ENCODE assay signal across 8 cellular contexts in genomic region chr14:59274991-59275391, GRCh38.
A peak's percentile ranks its signal among the peaks of the same experiment; 100 is the strongest.
DNase-seq lines count a peak whose midpoint lies in the region; ATAC-seq and TF ChIP-seq lines count a peak whose summit lies in the region.

No MANE protein-coding gene starts in this region.

- H3K9me3 ChIP-seq in SJCRH30 (replicated peaks) (no peaks in the 10 kb centered on the region), right atrium auricular region (no peaks in the 10 kb centered on the region)

- H3K9me3 Mint-ChIP-seq in activated CD8-positive, alpha-beta memory T cell treated with anti-CD3 and anti-CD28 coated beads, Interleukin-2, amount 10 ng/mL, durations not matched to agents 7 days and 5 days (ENCODE audit: low read depth), result no peaks in the 10 kb centered on the region
- peaks cover 3% of the 10 kb centered on the region for H3K9me3 Mint-ChIP-seq in progenitor cell of endocrine pancreas (ENCODE audit: low read depth)

- CTCF ChIA-PET in activated CD8-positive, alpha-beta memory T cell treated with anti-CD3 and anti-CD28 coated beads, Interleukin-2, amount 10 ng/mL, durations not matched to agents 7 days and 5 days (lab: Charles Lee), result interaction anchor here (2.2 kb wide), 1 partner anchor 9 kb away, joined by 5 read pairs; no protein-coding TSS in a partner anchor

- H3K27ac Mint-ChIP-seq in activated CD8-positive, alpha-beta memory T cell treated with anti-CD3 and anti-CD28 coated beads, Interleukin-2, amount 10 ng/mL, durations not matched to agents 7 days and 5 days, result peak overlapping the region; percentile 69
- H3K27ac Mint-ChIP-seq in progenitor cell of endocrine pancreas, result no peak overlapping the region

- peaks cover 35% of the 10 kb centered on the region for H3K4me1 Mint-ChIP-seq in activated CD8-positive, alpha-beta memory T cell treated with anti-CD3 and anti-CD28 coated beads, Interleukin-2, amount 10 ng/mL, durations not matched to agents 7 days and 5 days
- no peaks in the 10 kb centered on the region for H3K4me1 Mint-ChIP-seq in progenitor cell of endocrine pancreas (ENCODE audit: low read depth)

- no peak for ATAC-seq in activated CD8-positive, alpha-beta memory T cell treated with anti-CD3 and anti-CD28 coated beads, Interleukin-2, amount 10 ng/mL, durations not matched to agents 7 days and 5 days
- peak; percentile 40 for ATAC-seq in HG03064 (IDR thresholded peaks at IDR 0.05; ENCODE audit: low read depth, unreplicated experiment)

- peaks cover 39% of the 10 kb centered on the region for H3K4me1 ChIP-seq in SJCRH30
- H3K4me1 ChIP-seq in right atrium auricular region, result peaks cover 0 to 59% of the 10 kb centered on the region in 2 donors

- peaks cover 8% of the 10 kb centered on the region for H3K36me3 Mint-ChIP-seq in activated CD8-positive, alpha-beta memory T cell treated with anti-CD3 and anti-CD28 coated beads, Interleukin-2, amount 10 ng/mL, durations not matched to agents 7 days and 5 days
- peaks cover 6% of the 10 kb centered on the region for H3K36me3 Mint-ChIP-seq in progenitor cell of endocrine pancreas (ENCODE audit: insufficient read depth)

- H3K4me3 ChIP-seq in SJCRH30 (no peak overlapping the region), right atrium auricular region (no peak overlapping the region)

- H3K27ac ChIP-seq in SJCRH30 (peak overlapping the region; percentile 41), right atrium auricular region (peak overlapping the region; percentile 55 to 62)

- no peak for DNase-seq in activated CD8-positive, alpha-beta memory T cell treated with anti-CD3 and anti-CD28 coated beads, Interleukin-2, amount 10 ng/mL, durations not matched to agents 7 days and 5 days
- no peak for DNase-seq in activated CD8-positive, alpha-beta memory T cell treated with anti-CD3 and anti-CD28 coated beads, Interleukin-2, amount 50 U/mL, for 4 hours
- no peak for DNase-seq in SJCRH30
- no peak for DNase-seq in right atrium auricular region (ENCODE audit: low spot score)
- DNase-seq in mucosa of gallbladder (ENCODE audit: low spot score), result no peak
- no peak for DNase-seq in activated CD8-positive, alpha-beta memory T cell treated with anti-CD3 and anti-CD28 coated beads for 24 hours
- no peak for DNase-seq in progenitor cell of endocrine pancreas (ENCODE audit: low spot score, unreplicated experiment)

- H3K27me3 ChIP-seq in SJCRH30, result no peaks in the 10 kb centered on the region
- no peaks in the 10 kb centered on the region for H3K27me3 ChIP-seq in right atrium auricular region

- H3K4me3 Mint-ChIP-seq in activated CD8-positive, alpha-beta memory T cell treated with anti-CD3 and anti-CD28 coated beads, Interleukin-2, amount 10 ng/mL, durations not matched to agents 7 days and 5 days, result no peak overlapping the region
- no peak overlapping the region for H3K4me3 Mint-ChIP-seq in progenitor cell of endocrine pancreas (ENCODE audit: low read depth)

- H3K27me3 Mint-ChIP-seq in activated CD8-positive, alpha-beta memory T cell treated with anti-CD3 and anti-CD28 coated beads, Interleukin-2, amount 10 ng/mL, durations not matched to agents 7 days and 5 days, result no peaks in the 10 kb centered on the region
- H3K27me3 Mint-ChIP-seq in progenitor cell of endocrine pancreas, result no peaks in the 10 kb centered on the region

- TF ChIP-seq CTCF in right atrium auricular region (IDR thresholded peaks at IDR 0.05), result no peak
- TF ChIP-seq CTCF in progenitor cell of endocrine pancreas (IDR thresholded peaks at IDR 0.05; ENCODE audit: unreplicated experiment), result no peak

- H3K36me3 ChIP-seq in SJCRH30, result no peaks in the 10 kb centered on the region
- H3K36me3 ChIP-seq in right atrium auricular region, result no peaks in the 10 kb centered on the region
